9 cellular contexts compared by ENCODE assay signal in the genomic region with DNA sequence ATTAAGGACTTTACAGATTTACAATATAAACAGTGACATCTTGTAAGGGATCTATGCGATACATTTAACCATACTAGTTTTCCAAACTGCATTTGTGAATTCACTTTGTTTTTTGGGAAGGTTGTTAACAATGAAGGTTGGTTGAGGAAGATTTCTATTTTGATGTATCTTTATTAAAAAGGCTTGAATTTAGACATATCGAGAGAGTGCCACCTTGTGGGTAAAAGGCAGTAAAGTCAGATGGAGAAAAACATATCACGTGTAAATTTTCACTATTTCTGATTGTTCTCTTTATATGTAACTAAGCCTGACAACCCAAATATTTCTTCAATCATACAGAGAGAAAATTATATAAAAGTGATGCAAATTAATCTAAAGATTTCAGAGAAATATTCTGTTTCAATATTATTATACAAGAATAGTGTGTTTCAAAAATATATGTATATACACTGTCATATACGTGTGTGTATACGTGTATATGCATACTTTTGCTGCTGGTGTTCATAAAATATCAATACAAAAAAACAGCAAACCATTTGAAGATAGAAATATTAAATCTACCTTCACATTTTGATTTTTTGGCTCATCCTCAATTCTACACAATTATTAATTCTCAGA.
DNase-seq lines count a peak whose midpoint lies in the region; ATAC-seq and TF ChIP-seq lines count a peak whose summit lies in the region.
"Had no signal": no experiment of that assay in that cellular context is flagged by ENCODE, and none has a peak within 500 bp of the region (broad histone marks: within the 10 kb centered on the region; RNA-seq: fewer than 3 reads in every experiment).

No MANE protein-coding gene starts in this region.

- H3K4me3 Mint-ChIP-seq in osteocyte (ENCODE audit: unreplicated experiment): no peak overlapping the region

- no peak overlapping the region for H3K27ac ChIP-seq in spleen

- intact Hi-C loops in spleen (cut with DNase I; ENCODE audit: low total_unique reads): no loop called here

- H3K4me1 ChIP-seq in Loucy (ENCODE audit: insufficient read depth, low read length, poor library complexity, severe bottlenecking): no peaks in the 10 kb centered on the region
- no peaks in the 10 kb centered on the region for H3K4me1 ChIP-seq in spleen

- no peaks in the 10 kb centered on the region for H3K36me3 Mint-ChIP-seq in osteocyte (ENCODE audit: unreplicated experiment)

- WGBS in spleen, 5 donors: 51 to 58% (median 53%) methylated on average over 5 of the region's 5 CpGs

- no peak overlapping the region for H3K4me3 ChIP-seq in GM12864 (ENCODE audit: low read depth, low read length)
- H3K4me3 ChIP-seq in Loucy (ENCODE audit: low read length, poor library complexity, severe bottlenecking): no peak overlapping the region
- no peak overlapping the region for H3K4me3 ChIP-seq in spleen

- no peak for DNase-seq in GM12864 (ENCODE audit: low read depth)
- DNase-seq in dedifferentiated amniotic fluid mesenchymal stem cell (ENCODE audit: extremely low spot score): peak; percentile 43
- no peak for DNase-seq in osteocyte (ENCODE audit: extremely low spot score, unreplicated experiment)
- DNase-seq in spleen: no peak
- no peak for DNase-seq in activated gamma-delta T cell (lab: John Stamatoyannopoulos, UW)
- DNase-seq: T-helper 2 cell had no signal

- no peaks in the 10 kb centered on the region for H3F3A ChIP-seq in Loucy (ENCODE audit: low read depth)

- no peaks in the 10 kb centered on the region for H3K9me3 Mint-ChIP-seq in osteocyte (ENCODE audit: unreplicated experiment)

- H3K36me3 ChIP-seq in Loucy (ENCODE audit: insufficient read depth, low read length) (no peaks in the 10 kb centered on the region), spleen (no peaks in the 10 kb centered on the region)

- no peaks in the 10 kb centered on the region for H3K27me3 ChIP-seq in Loucy (ENCODE audit: insufficient read depth, low read length, poor library complexity, severe bottlenecking)
- H3K27me3 ChIP-seq in spleen (replicated peaks in 1 of 7): no peaks in the 10 kb centered on the region

- no peaks in the 10 kb centered on the region for H3K27me3 Mint-ChIP-seq in osteocyte (ENCODE audit: unreplicated experiment)

- no peak overlapping the region for H2AFZ ChIP-seq in Loucy (ENCODE audit: low read length)

- no peaks in the 10 kb centered on the region for H3K4me1 Mint-ChIP-seq in osteocyte (ENCODE audit: unreplicated experiment)

- no peak overlapping the region for H3K4me2 ChIP-seq in Loucy (ENCODE audit: low read depth, low read length, poor library complexity, severe bottlenecking)

- no peaks in the 10 kb centered on the region for H3K9me2 ChIP-seq in Loucy (replicated peaks; ENCODE audit: low read depth, low read length)

- H3K79me2 ChIP-seq in Loucy (ENCODE audit: insufficient read depth, low read length): no peaks in the 10 kb centered on the region

- H3K9me3 ChIP-seq in Loucy (ENCODE audit: insufficient read depth, low read depth, low read length): no peaks in the 10 kb centered on the region
- no peaks in the 10 kb centered on the region for H3K9me3 ChIP-seq in spleen

- ATAC-seq in HG02759 (IDR thresholded peaks at IDR 0.05; ENCODE audit: unreplicated experiment) (no peak), GM21786 (IDR thresholded peaks at IDR 0.05; ENCODE audit: unreplicated experiment) (no peak)

- H3K27ac Mint-ChIP-seq in osteocyte (ENCODE audit: unreplicated experiment): no peak overlapping the region

- H3K9ac ChIP-seq in Loucy (ENCODE audit: low read depth, low read length, poor library complexity, severe bottlenecking): no peak overlapping the region

- TF ChIP-seq CTCF in GM12864 (IDR thresholded peaks at IDR 0.05; ENCODE audit: low read depth, low read length, missing control alignments) (peak; percentile 22), Loucy (conservative IDR thresholded peaks at IDR 0.05; ENCODE audit: low read length) (peak; percentile 66), osteocyte (IDR thresholded peaks at IDR 0.05) (peak; percentile 64), spleen (IDR thresholded peaks at IDR 0.05 in 8 of 11, conservative IDR thresholded peaks at IDR 0.05 in 3 of 11) (peak in 3 of 11 experiments; percentile 10 to 31 (median 26))

- no peak for TF ChIP-seq POLR2A in spleen (IDR thresholded peaks at IDR 0.05)

- H4K20me1 ChIP-seq in Loucy (ENCODE audit: insufficient read depth, low read length, poor library complexity, severe bottlenecking): no peaks in the 10 kb centered on the region
